In the genomic region with DNA sequence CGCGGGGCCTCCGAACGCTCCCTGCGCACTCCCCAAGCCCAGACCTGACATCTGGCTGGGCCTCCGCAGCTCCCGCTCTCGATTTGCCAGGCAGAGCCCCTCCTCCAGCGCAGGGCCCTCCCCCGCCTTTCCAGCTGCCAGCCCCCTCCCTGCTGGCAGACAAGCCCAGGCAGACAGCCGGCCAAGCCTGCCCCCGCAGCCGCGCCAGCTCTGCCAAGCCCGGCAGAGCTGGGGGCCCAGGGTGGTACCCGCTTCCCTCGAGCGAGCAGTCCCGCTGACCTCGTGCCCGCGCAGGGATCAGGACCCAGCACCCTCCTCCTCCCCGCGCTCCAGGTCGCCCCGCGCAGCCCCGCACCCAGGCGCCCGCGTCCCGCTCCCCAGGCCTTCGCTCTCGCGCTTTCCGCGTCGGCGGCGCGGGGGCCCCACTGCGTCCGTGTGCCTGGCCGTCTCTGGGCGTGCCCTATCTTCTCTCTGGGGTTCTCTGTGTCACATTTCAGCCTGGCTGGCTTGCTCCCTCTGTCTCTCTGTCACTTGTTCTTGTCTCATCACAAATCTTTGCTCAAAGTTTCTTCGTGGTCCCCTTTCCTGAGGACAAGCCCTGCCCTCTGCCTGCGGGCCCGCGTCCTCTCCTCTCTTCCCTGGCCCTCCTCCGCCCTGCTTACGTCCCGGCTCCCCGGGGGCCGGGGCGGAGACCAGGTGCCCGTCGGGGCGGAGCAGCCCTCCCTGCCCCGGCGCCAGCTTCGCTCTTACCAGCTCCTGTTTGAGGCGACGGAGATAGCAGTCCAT, we compare ENCODE assay signal across 8 cellular contexts. TPM values are rescaled to one million over a fixed set of nuclear protein-coding genes. Genes with fewer than 3 reads are reported as not detected.
DNase-seq lines count a peak whose midpoint lies in the region; ATAC-seq and TF ChIP-seq lines count a peak whose summit lies in the region.

No MANE protein-coding gene starts in this region.

- DNase-seq in ACHN (peak; percentile 77), NCI-H1694 (lab: John Stamatoyannopoulos, UW) (peak; percentile 85), dorsolateral prefrontal cortex (peak in 9 of 10 donors; percentile 49 to 89 (median 82)), right lobe of liver (peak; percentile 74 to 77 (median 74))
- DNase-seq in stimulated activated CD8-positive, alpha-beta memory T cell treated with anti-CD3 and anti-CD28 coated beads, Interleukin-4, amount 100 ng/mL, for 24 hours (ENCODE audit: low read depth) = peak; percentile 33

- TF ChIP-seq POLR2A in GM18505 (IDR thresholded peaks at IDR 0.05; ENCODE audit: borderline replicate concordance, extremely low read depth, insufficient read depth, insufficient read length) (no peak), right lobe of liver (IDR thresholded peaks at IDR 0.05) (no peak)

- peak overlapping the region; percentile 77 for H3K27ac ChIP-seq in VCaP
- H3K27ac ChIP-seq in dorsolateral prefrontal cortex = peak overlapping the region; percentile 56 to 96 (median 91)
- H3K27ac ChIP-seq in right lobe of liver = peak overlapping the region; percentile 33 to 60 (median 59)

- intact Hi-C loops in dorsolateral prefrontal cortex (cut with DNase I) = loop anchor here (1.0 kb wide), 1 partner anchor 17 kb away; the partner anchor contains the start of gene DDX20 (in 2 of the 2)
- intact Hi-C loops in right lobe of liver (cut with DNase I) = no loop called here

- H3K27me3 ChIP-seq in dorsolateral prefrontal cortex = no peaks in the 10 kb centered on the region
- H3K27me3 ChIP-seq in right lobe of liver = peaks cover 0 to 3% of the 10 kb centered on the region in 2 donors

- in situ Hi-C loops in ACHN (cut with HindIII; ENCODE audit: low pct_ligation_motif_present, low pct_unique_long_range_greater_than_20kb, low sequenced_read_pairs) = no loop called here

- H3K4me3 ChIP-seq in dorsolateral prefrontal cortex = peak overlapping the region; percentile 52 to 87 (median 75)
- H3K4me3 ChIP-seq in right lobe of liver = peak overlapping the region; percentile 58 to 62 (median 58)

- TF ChIP-seq CTCF in VCaP (conservative IDR thresholded peaks at IDR 0.05) (no peak), dorsolateral prefrontal cortex (IDR thresholded peaks at IDR 0.05 in 54 of 56, conservative IDR thresholded peaks at IDR 0.05 in 2 of 56; ENCODE audit: low read depth in 1 of 56, partially characterized antibody in 56 of 56) (peak in 4 of 56 donors; percentile 2 to 10 (median 8)), right lobe of liver (IDR thresholded peaks at IDR 0.05) (no peak)

- H3K4me1 ChIP-seq in right lobe of liver = peaks cover 0 to 17% (median 0%) of the 10 kb centered on the region in 4 donors

- H3K36me3 ChIP-seq in right lobe of liver = no peaks in the 10 kb centered on the region

- 3% methylated on average over 22 of the region's 63 CpGs for WGBS in right lobe of liver (ENCODE audit: insufficient coverage, low coverage, low lambda C conversion rate, missing lambda C conversion rate)

- peak; percentile 50 for ATAC-seq in GM18505 (IDR thresholded peaks at IDR 0.05; ENCODE audit: unreplicated experiment)
- peak; percentile 38 for ATAC-seq in HG02870 (IDR thresholded peaks at IDR 0.05; ENCODE audit: unreplicated experiment)
- peak; percentile 63 to 76 (median 68) for ATAC-seq in right lobe of liver

- H3K9me3 ChIP-seq in right lobe of liver = no peaks in the 10 kb centered on the region

RNA-seq across cellular contexts. Expression of gene INKA2, which starts 0.6 kb away (rescaled TPM):
- total RNA-seq in dorsolateral prefrontal cortex = 10 to 100 TPM; 14.0 to 81.6 (median 44.7) TPM
- 1 to 10 TPM in 4 of 6 experiments, under 1 TPM in 2; 0.43 to 2.2 (median 1.4) TPM for total RNA-seq in right lobe of liver

RNA-seq across cellular contexts. Expression of gene DDX20, which starts 17.1 kb away (rescaled TPM):
- total RNA-seq in dorsolateral prefrontal cortex (10 to 100 TPM in 38 of 120 experiments, 1 to 10 TPM in 82; 4.2 to 18.7 (median 8.9) TPM), right lobe of liver (10 to 100 TPM in 2 of 6 experiments, 1 to 10 TPM in 4; 3.9 to 11.6 (median 5.1) TPM)

Comparison
In these comparisons a context has a peak if more than half of its experiments do, and no peak if none do; other contexts are left out.
1. Peak in every context shown above with its lines: DNase-seq, ATAC-seq, H3K4me3 ChIP-seq and H3K27ac ChIP-seq.
2. DNase-seq: peak in every context shown above with its lines; median percentile 85 in NCI-H1694; 82 in dorsolateral prefrontal cortex; 77 in ACHN; 74 in right lobe of liver; 33 in stimulated activated CD8-positive, alpha-beta memory T cell treated with anti-CD3 and anti-CD28 coated beads, Interleukin-4, amount 100 ng/mL, for 24 hours.
3. RNA of gene INKA2, which starts 0.6 kb away (total RNA-seq): 14.0 to 81.6 TPM in dorsolateral prefrontal cortex; 0.43 to 2.2 TPM in right lobe of liver; every median in the first group is over 4 times any median in the second.
4. intact Hi-C loops: an anchor here in dorsolateral prefrontal cortex (1.0 kb wide); none called in right lobe of liver.